Comparison of ENCODE assay signal across 22 cellular contexts in genomic region chr17:11493947-11494346, GRCh38.
DNase-seq lines count a peak whose midpoint lies in the region; ATAC-seq, FAIRE-seq and TF ChIP-seq lines count a peak whose summit lies in the region.
"Had no signal": no experiment of that assay in that cellular context is flagged by ENCODE, and none has a peak within 500 bp of the region (broad histone marks: within the 10 kb centered on the region; RNA-seq: fewer than 3 reads in every experiment).

No MANE protein-coding gene starts in this region.

- H3K27ac ChIP-seq in H1 (ENCODE audit: low read depth, low read length) = no peak overlapping the region
- H3K27ac ChIP-seq in neural progenitor cell = no peak overlapping the region
- H3K27ac ChIP-seq: HL-60, SJSA1 had no signal

- no peaks in the 10 kb centered on the region for H3K9me3 ChIP-seq in H1 (ENCODE audit: insufficient read depth in 2 of 2, low read depth in 1 of 2, low read length in 1 of 2)
- no peaks in the 10 kb centered on the region for H3K9me3 ChIP-seq in neural progenitor cell (ENCODE audit: low read depth)
- H3K9me3 ChIP-seq: BE2C, SJSA1 had no signal

- H3K36me3 Mint-ChIP-seq in neural progenitor cell (no peaks in the 10 kb centered on the region), progenitor cell of endocrine pancreas (ENCODE audit: insufficient read depth) (no peaks in the 10 kb centered on the region)
- H3K36me3 Mint-ChIP-seq: IgD-negative memory B cell had no signal

- H3K4me2 ChIP-seq in H1 (ENCODE audit: insufficient read depth in 1 of 2, low read depth in 2 of 2, low read length in 2 of 2) (peak overlapping the region; percentile 22 to 25; a peak in 2 of 4 replicates), neural progenitor cell (peak overlapping the region; percentile 67)

- H3K9me3 Mint-ChIP-seq in neural progenitor cell (peaks cover 12% of the 10 kb centered on the region), progenitor cell of endocrine pancreas (ENCODE audit: low read depth) (no peaks in the 10 kb centered on the region)

- no peak overlapping the region for H3K18ac ChIP-seq in H1 (ENCODE audit: extremely low read depth, low read length)

- H3K36me3 ChIP-seq in H1 (ENCODE audit: control insufficient read depth in 2 of 4, insufficient read depth in 4 of 4, low read length in 3 of 4) (no peaks in the 10 kb centered on the region), neural progenitor cell (no peaks in the 10 kb centered on the region)
- H3K36me3 ChIP-seq: BE2C, SJSA1 had no signal

- CTCF ChIA-PET in H1 (lab: Charles Lee; ENCODE audit: partially characterized antibody) = interaction anchor here (0.6 kb wide), 2 partner anchors 22 to 75 kb away, joined by 3 read pairs; no protein-coding TSS in a partner anchor

- no peak for ATAC-seq in HG03097 (IDR thresholded peaks at IDR 0.05; ENCODE audit: low FRiP score, unreplicated experiment)

- H3K56ac ChIP-seq in H1 (replicated peaks; ENCODE audit: insufficient read length, low read depth, low read length) = no peak overlapping the region

- no peak overlapping the region for H2BK5ac ChIP-seq in H1 (ENCODE audit: low read depth, low read length)

- no peak overlapping the region for H3K14ac ChIP-seq in H1 (ENCODE audit: insufficient read length)

- H3K27me3 Mint-ChIP-seq in neural progenitor cell (ENCODE audit: insufficient read depth, low read depth) = peaks cover 67% of the 10 kb centered on the region
- H3K27me3 Mint-ChIP-seq in progenitor cell of endocrine pancreas = peaks cover 6% of the 10 kb centered on the region
- H3K27me3 Mint-ChIP-seq: CD4-positive, alpha-beta T cell; IgD-negative memory B cell had no signal

- H3K9ac ChIP-seq in H1 (replicated peaks in 1 of 4; ENCODE audit: extremely low read depth in 1 of 4, low read depth in 3 of 4, low read length in 3 of 4) (no peak overlapping the region), neural progenitor cell (no peak overlapping the region)

- H4K8ac ChIP-seq in H1 (ENCODE audit: extremely low read depth, insufficient read depth, low read length) = no peak overlapping the region

- H3K27ac Mint-ChIP-seq in neural progenitor cell (peak overlapping the region; percentile 51), progenitor cell of endocrine pancreas (no peak overlapping the region)
- H3K27ac Mint-ChIP-seq: CD4-positive, alpha-beta T cell; IgD-negative memory B cell had no signal

- H4K5ac ChIP-seq in H1 (ENCODE audit: insufficient read length, low read depth, low read length) = no peak overlapping the region

- H3K23me2 ChIP-seq in H1 (ENCODE audit: low read depth, low read length) = peaks cover 4% of the 10 kb centered on the region; the same call in 1 of the 2 replicates

- H3K4me1 ChIP-seq in H1 (replicated peaks in 1 of 4; ENCODE audit: control insufficient read depth in 3 of 4, insufficient read depth in 4 of 4, low read length in 3 of 4) = peaks cover 0 to 11% (median 5%) of the 10 kb centered on the region in 4 experiments; a peak in 5 of 7 replicates
- H3K4me1 ChIP-seq in neural progenitor cell = peaks cover 47% of the 10 kb centered on the region
- H3K4me1 ChIP-seq: BE2C, SJSA1 had no signal

- H3K27me3 ChIP-seq in H1 (replicated peaks in 1 of 4; ENCODE audit: control insufficient read depth in 3 of 4, extremely low read depth in 1 of 4, insufficient read depth in 3 of 4, low read length in 3 of 4) = no peaks in the 10 kb centered on the region; a peak in 1 of 7 replicates
- H3K27me3 ChIP-seq in neural progenitor cell = peaks cover 34% of the 10 kb centered on the region
- H3K27me3 ChIP-seq: BE2C, SJSA1 had no signal

- no peak overlapping the region for H2BK12ac ChIP-seq in H1 (ENCODE audit: low read depth, low read length)

- FAIRE-seq in D721Med (lab: Jason Lieb, UNC) (no peak), H1 (lab: Jason Lieb, UNC) (peak; percentile 62)
- FAIRE-seq: HTR-8/SVneo had no signal

- no peak overlapping the region for H4K91ac ChIP-seq in H1 (replicated peaks; ENCODE audit: insufficient read length, low read length)

- H3F3A ChIP-seq in neural progenitor cell (ENCODE audit: low read depth) = peaks cover 36% of the 10 kb centered on the region

- H3K4me3 ChIP-seq in H1 (ENCODE audit: extremely low read depth in 1 of 4, insufficient read depth in 2 of 4, low read depth in 3 of 4, low read length in 4 of 4) = no peak overlapping the region
- H3K4me3 ChIP-seq in neural progenitor cell = peak overlapping the region; percentile 27
- H3K4me3 ChIP-seq: SJSA1 had no signal

- H2BK15ac ChIP-seq in H1 (ENCODE audit: low read length) = no peak overlapping the region

- H2AK5ac ChIP-seq in H1 (ENCODE audit: low read depth, low read length) = no peak overlapping the region

- DNase-seq in D721Med (ENCODE audit: insufficient read length, low spot score) = peak; percentile 49
- DNase-seq in NCI-H524 (lab: John Stamatoyannopoulos, UW) = peak; percentile 15 to 28
- DNase-seq in H1 (ENCODE audit: low read depth in 1 of 2, low spot score in 2 of 2) = no peak
- peak; percentile 62 for DNase-seq in neural progenitor cell (ENCODE audit: low spot score)
- no peak for DNase-seq in occipital lobe (lab: John Stamatoyannopoulos, UW)
- DNase-seq in progenitor cell of endocrine pancreas (ENCODE audit: low spot score, unreplicated experiment) = no peak
- DNase-seq: BE2C; CD4-positive, alpha-beta T cell; DMS79 treated with DMSO at 0.1 percent for 48 hours; HCEC 1CT; Kasumi-1; MM.1S; NCI-H1092 treated with DMSO at 0.1 percent for 48 hours; NCI-H1694 treated with DMSO at 0.1 percent for 48 hours; NCI-H2107; NCI-H446; NCI-H774 had no signal

- H3K4me3 Mint-ChIP-seq in neural progenitor cell (peak overlapping the region; percentile 7), progenitor cell of endocrine pancreas (ENCODE audit: low read depth) (no peak overlapping the region)
- H3K4me3 Mint-ChIP-seq: CD4-positive, alpha-beta T cell; IgD-negative memory B cell had no signal

- no peak overlapping the region for H2BK20ac ChIP-seq in H1 (ENCODE audit: low read length)

- H3K4me1 Mint-ChIP-seq in neural progenitor cell = peaks cover 30% of the 10 kb centered on the region
- H3K4me1 Mint-ChIP-seq in progenitor cell of endocrine pancreas (ENCODE audit: low read depth) = no peaks in the 10 kb centered on the region
- H3K4me1 Mint-ChIP-seq: IgD-negative memory B cell had no signal

- no peak overlapping the region for H3K4ac ChIP-seq in H1 (replicated peaks; ENCODE audit: insufficient read length, low read depth, low read length)

- H3K23ac ChIP-seq in H1 (ENCODE audit: insufficient read length) = no peak overlapping the region

- TF ChIP-seq CTCF in D721Med (IDR thresholded peaks at IDR 0.05; ENCODE audit: insufficient read depth, missing control alignments) (no peak), H1 (IDR thresholded peaks at IDR 0.05; ENCODE audit: control extremely low read depth in 1 of 3, insufficient read depth in 1 of 3, low read depth in 1 of 3, low read length in 3 of 3) (no peak), neural progenitor cell (IDR thresholded peaks at IDR 0.05) (no peak), progenitor cell of endocrine pancreas (IDR thresholded peaks at IDR 0.05; ENCODE audit: unreplicated experiment) (no peak)

- H3K79me1 ChIP-seq in H1 (ENCODE audit: low read depth, low read length) = no peaks in the 10 kb centered on the region

- H3K79me2 ChIP-seq in H1 (ENCODE audit: control insufficient read depth in 1 of 2, insufficient read depth in 2 of 2, low read length in 2 of 2) (no peaks in the 10 kb centered on the region), neural progenitor cell (ENCODE audit: low read depth) (no peaks in the 10 kb centered on the region)

- TF ChIP-seq EP300 in H1 (IDR thresholded peaks at IDR 0.05; ENCODE audit: borderline replicate concordance in 1 of 2, low read depth in 2 of 2, low read length in 2 of 2) = no peak

- H2BK120ac ChIP-seq in H1 (replicated peaks; ENCODE audit: low read depth, low read length) = no peak overlapping the region

- no peaks in the 10 kb centered on the region for H4K20me1 ChIP-seq in H1 (replicated peaks in 1 of 2; ENCODE audit: control insufficient read depth in 1 of 2, insufficient read depth in 2 of 2, low read length in 2 of 2)
- peaks cover 18% of the 10 kb centered on the region for H4K20me1 ChIP-seq in neural progenitor cell (ENCODE audit: low read depth)

- no peak for TF ChIP-seq RAD21 in H1 (IDR thresholded peaks at IDR 0.05 in 1 of 2, conservative IDR thresholded peaks at IDR 0.05 in 1 of 2; ENCODE audit: low read depth in 2 of 2, low read length in 2 of 2)

- H2AFZ ChIP-seq in H1 (ENCODE audit: low read length) (no peak overlapping the region), neural progenitor cell (replicated peaks) (no peak overlapping the region)

- POLR2A ChIA-PET in H1 (lab: Charles Lee; ENCODE audit: partially characterized antibody) = no interaction called here

- no peak for TF ChIP-seq POLR2A in H1 (IDR thresholded peaks at IDR 0.05; ENCODE audit: control extremely low read depth in 1 of 2, low read depth in 2 of 2, low read length in 2 of 2)

- WGBS in H1 (ENCODE audit: extremely low coverage in 1 of 2, insufficient coverage in 1 of 2, insufficient read length in 1 of 2, insufficient replicate concordance in 2 of 2, low coverage in 1 of 2, low lambda C conversion rate in 2 of 2, missing lambda C conversion rate in 1 of 2), 2 experiments = 65% methylated on average over 1 of the region's 1 CpG; no CpG with 5 or more reads in 1 of the 2 experiments

TF ChIP-seq in H1, 55 proteins besides CTCF, POLR2A, EP300 and RAD21:
- TF ChIP-seq YY1 (IDR thresholded peaks at IDR 0.05; ENCODE audit: low read depth, low read length) (no peak), TCF12 (IDR thresholded peaks at IDR 0.05; ENCODE audit: low read depth, low read length) (no peak), MAX (IDR thresholded peaks at IDR 0.05) (no peak), E2F6 (IDR thresholded peaks at IDR 0.05) (no peak), POU5F1 (IDR thresholded peaks at IDR 0.05; ENCODE audit: low read depth, low read length) (no peak), GABPA (IDR thresholded peaks at IDR 0.05; ENCODE audit: borderline replicate concordance, insufficient read depth, low read length) (no peak), KDM1A (IDR thresholded peaks at IDR 0.05; ENCODE audit: borderline replicate concordance, low read length) (no peak)

Comparison
In these comparisons a context has a peak if more than half of its experiments do, and no peak if none do; other contexts are left out.
1. DNase-seq: peak in D721Med (single experiment), NCI-H524 (2 of 2) and neural progenitor cell (single experiment); none in H1 (0 of 2), occipital lobe (single experiment) and progenitor cell of endocrine pancreas (single experiment).